ENCODE assay signal across 17 cellular contexts in the genomic region with DNA sequence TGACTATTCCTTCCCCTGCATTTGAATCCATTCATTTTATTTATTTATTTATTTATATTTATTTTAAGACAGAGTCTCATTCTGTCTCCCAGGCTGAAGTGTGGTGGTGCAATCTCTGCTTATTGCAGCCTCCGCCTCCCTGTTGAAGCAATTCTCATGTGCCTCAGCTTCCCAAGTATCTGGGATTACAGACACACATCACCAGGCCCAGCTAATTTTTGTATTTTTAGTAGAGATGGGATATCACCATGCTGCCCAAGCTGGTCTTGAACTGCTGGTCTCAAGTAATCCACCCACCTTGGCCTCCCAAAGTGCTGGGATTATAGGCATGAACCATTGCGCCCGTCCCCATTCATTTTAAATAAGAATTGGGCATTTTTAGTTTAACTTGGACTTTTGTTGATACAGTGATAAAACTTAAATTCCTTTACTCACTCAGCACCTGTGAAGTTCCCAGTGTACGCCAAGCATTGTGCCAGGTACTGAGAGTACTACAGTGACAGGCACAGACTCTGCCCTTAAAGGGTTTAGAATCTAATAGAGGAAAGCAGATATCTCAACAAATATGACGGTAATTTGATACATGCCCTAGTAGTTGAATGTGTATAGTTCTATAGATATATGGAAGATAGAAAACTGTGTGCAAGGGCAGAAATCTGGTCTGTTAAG.
A peak's percentile ranks its signal among the peaks of the same experiment; 100 is the strongest.
DNase-seq lines count a peak whose midpoint lies in the region; ATAC-seq and TF ChIP-seq lines count a peak whose summit lies in the region.
"Had no signal": no experiment of that assay in that cellular context is flagged by ENCODE, and none has a peak within 500 bp of the region (broad histone marks: within the 10 kb centered on the region; RNA-seq: fewer than 3 reads in every experiment).

No MANE protein-coding gene starts in this region.

- no peaks in the 10 kb centered on the region for H3K9me3 Mint-ChIP-seq in activated naive CD4-positive, alpha-beta T cell treated with anti-CD3 and anti-CD28 coated beads for 36 hours
- H3K9me3 Mint-ChIP-seq in activated B cell treated with CpG ODN at 0.5 μM for 24 hours (no peaks in the 10 kb centered on the region), mesothelial cell of epicardium (no peaks in the 10 kb centered on the region), osteocyte (ENCODE audit: unreplicated experiment) (no peaks in the 10 kb centered on the region)
- H3K9me3 Mint-ChIP-seq in effector memory CD8-positive, alpha-beta T cell = no peaks in the 10 kb centered on the region
- H3K9me3 Mint-ChIP-seq in stimulated activated memory B cell treated with anti-CD40 and anti-IgM and Interleukin-4, amounts not matched to agents 10 μg/mL and 1 μg/mL and 100 μg/mL, for 72 hours = no peaks in the 10 kb centered on the region
- H3K9me3 Mint-ChIP-seq: IgD-negative memory B cell had no signal

- no peak for TF ChIP-seq CTCF in activated B cell treated with CpG ODN at 0.5 μM for 24 hours (IDR thresholded peaks at IDR 0.05)
- no peak for TF ChIP-seq CTCF in mesothelial cell of epicardium (IDR thresholded peaks at IDR 0.05; ENCODE audit: unreplicated experiment)
- TF ChIP-seq CTCF in osteocyte (IDR thresholded peaks at IDR 0.05) = no peak

- peaks cover 69% of the 10 kb centered on the region for H3K36me3 Mint-ChIP-seq in activated naive CD4-positive, alpha-beta T cell treated with anti-CD3 and anti-CD28 coated beads for 36 hours (ENCODE audit: low read depth)
- H3K36me3 Mint-ChIP-seq in activated B cell treated with CpG ODN at 0.5 μM for 24 hours (ENCODE audit: low read depth) = peaks cover 79% of the 10 kb centered on the region
- H3K36me3 Mint-ChIP-seq in effector memory CD8-positive, alpha-beta T cell (ENCODE audit: insufficient read depth) = peaks cover 91% of the 10 kb centered on the region
- H3K36me3 Mint-ChIP-seq in stimulated activated memory B cell treated with anti-CD40 and anti-IgM and Interleukin-4, amounts not matched to agents 10 μg/mL and 1 μg/mL and 100 μg/mL, for 72 hours = peaks cover 67% of the 10 kb centered on the region
- no peaks in the 10 kb centered on the region for H3K36me3 Mint-ChIP-seq in mesothelial cell of epicardium
- H3K36me3 Mint-ChIP-seq in osteocyte (ENCODE audit: unreplicated experiment) = no peaks in the 10 kb centered on the region

- intact Hi-C loops in activated naive CD4-positive, alpha-beta T cell treated with anti-CD3 and anti-CD28 coated beads for 36 hours (cut with micrococcal nuclease) = no loop called here
- intact Hi-C loops in activated B cell treated with CpG ODN at 0.5 μM for 24 hours (cut with micrococcal nuclease) = no loop called here

- ATAC-seq in activated B cell treated with CpG ODN at 0.5 μM for 24 hours (ENCODE audit: low read depth) = no peak
- no peak for ATAC-seq in effector memory CD8-positive, alpha-beta T cell (replicated peaks)
- no peak for ATAC-seq in stimulated activated memory B cell treated with anti-CD40 and anti-IgM and Interleukin-4, amounts not matched to agents 10 μg/mL and 1 μg/mL and 100 μg/mL, for 72 hours

- POLR2A ChIA-PET in activated B cell treated with CpG ODN at 0.5 μM for 24 hours (lab: Charles Lee) = no interaction called here

- peaks cover 73% of the 10 kb centered on the region for H3K4me1 Mint-ChIP-seq in activated naive CD4-positive, alpha-beta T cell treated with anti-CD3 and anti-CD28 coated beads for 36 hours (ENCODE audit: low read depth)
- H3K4me1 Mint-ChIP-seq in activated B cell treated with CpG ODN at 0.5 μM for 24 hours (peaks cover 18% of the 10 kb centered on the region), mesothelial cell of epicardium (peaks cover 6% of the 10 kb centered on the region), osteocyte (ENCODE audit: unreplicated experiment) (peaks cover 7% of the 10 kb centered on the region)
- H3K4me1 Mint-ChIP-seq in effector memory CD8-positive, alpha-beta T cell (ENCODE audit: low read depth in 2 of 2) = peaks cover 28 to 63% of the 10 kb centered on the region in 2 donors
- peaks cover 26% of the 10 kb centered on the region for H3K4me1 Mint-ChIP-seq in stimulated activated memory B cell treated with anti-CD40 and anti-IgM and Interleukin-4, amounts not matched to agents 10 μg/mL and 1 μg/mL and 100 μg/mL, for 72 hours

- H3K4me3 Mint-ChIP-seq in activated naive CD4-positive, alpha-beta T cell treated with anti-CD3 and anti-CD28 coated beads for 36 hours = no peak overlapping the region
- H3K4me3 Mint-ChIP-seq in activated B cell treated with CpG ODN at 0.5 μM for 24 hours (no peak overlapping the region), mesothelial cell of epicardium (no peak overlapping the region), osteocyte (ENCODE audit: unreplicated experiment) (no peak overlapping the region)
- no peak overlapping the region for H3K4me3 Mint-ChIP-seq in effector memory CD8-positive, alpha-beta T cell
- H3K4me3 Mint-ChIP-seq in stimulated activated memory B cell treated with anti-CD40 and anti-IgM and Interleukin-4, amounts not matched to agents 10 μg/mL and 1 μg/mL and 100 μg/mL, for 72 hours = no peak overlapping the region
- H3K4me3 Mint-ChIP-seq: IgD-negative memory B cell had no signal

- H3K27me3 Mint-ChIP-seq in activated naive CD4-positive, alpha-beta T cell treated with anti-CD3 and anti-CD28 coated beads for 36 hours (ENCODE audit: low read depth) = no peaks in the 10 kb centered on the region
- H3K27me3 Mint-ChIP-seq in activated B cell treated with CpG ODN at 0.5 μM for 24 hours (no peaks in the 10 kb centered on the region), mesothelial cell of epicardium (ENCODE audit: low read depth) (no peaks in the 10 kb centered on the region), osteocyte (ENCODE audit: unreplicated experiment) (no peaks in the 10 kb centered on the region)
- H3K27me3 Mint-ChIP-seq in effector memory CD8-positive, alpha-beta T cell = no peaks in the 10 kb centered on the region
- no peaks in the 10 kb centered on the region for H3K27me3 Mint-ChIP-seq in stimulated activated memory B cell treated with anti-CD40 and anti-IgM and Interleukin-4, amounts not matched to agents 10 μg/mL and 1 μg/mL and 100 μg/mL, for 72 hours
- H3K27me3 Mint-ChIP-seq: IgD-negative memory B cell had no signal

- CTCF ChIA-PET in activated naive CD4-positive, alpha-beta T cell treated with anti-CD3 and anti-CD28 coated beads for 36 hours (lab: Charles Lee) = no interaction called here
- CTCF ChIA-PET in activated B cell treated with CpG ODN at 0.5 μM for 24 hours (lab: Charles Lee) = no interaction called here

- no peak for DNase-seq in activated naive CD4-positive, alpha-beta T cell treated with anti-CD3 and anti-CD28 coated beads for 36 hours
- DNase-seq in activated naive CD4-positive, alpha-beta T cell treated with anti-CD3 and anti-CD28 coated beads, Interleukin-2, amount 50 U/mL, for 16 hours = no peak
- no peak for DNase-seq in activated B cell treated with CpG ODN at 0.5 μM for 24 hours
- DNase-seq in effector memory CD8-positive, alpha-beta T cell = no peak
- no peak for DNase-seq in activated gamma-delta T cell treated with Interleukin-2 at 50 U/mL for 16 hours
- no peak for DNase-seq in mesothelial cell of epicardium (ENCODE audit: low spot score in 2 of 2, unreplicated experiment in 2 of 2)
- no peak for DNase-seq in osteocyte (ENCODE audit: extremely low spot score, unreplicated experiment)
- DNase-seq: activated CD4-positive, alpha-beta T cell treated with anti-CD3 and anti-CD28 coated beads for 1 hour; activated effector memory CD4-positive, alpha-beta T cell treated with anti-CD3 and anti-CD28 coated beads, Interleukin-2, amount 50 U/mL, for 16 hours; mammary epithelial cell; NCI-H1105; NCI-H1930; NCI-H526 treated with DMSO at 0.1 percent for 48 hours; Peyer's patch; stimulated activated naive CD4-positive, alpha-beta T cell had no signal

- H3K27ac Mint-ChIP-seq in activated naive CD4-positive, alpha-beta T cell treated with anti-CD3 and anti-CD28 coated beads for 36 hours = peak overlapping the region; percentile 46
- peak overlapping the region; percentile 50 for H3K27ac Mint-ChIP-seq in activated B cell treated with CpG ODN at 0.5 μM for 24 hours
- peak overlapping the region; percentile 72 to 78 for H3K27ac Mint-ChIP-seq in effector memory CD8-positive, alpha-beta T cell
- H3K27ac Mint-ChIP-seq in stimulated activated memory B cell treated with anti-CD40 and anti-IgM and Interleukin-4, amounts not matched to agents 10 μg/mL and 1 μg/mL and 100 μg/mL, for 72 hours = peak overlapping the region; percentile 49
- no peak overlapping the region for H3K27ac Mint-ChIP-seq in mesothelial cell of epicardium
- H3K27ac Mint-ChIP-seq in osteocyte (ENCODE audit: unreplicated experiment) = no peak overlapping the region

Comparison
In these comparisons a context has a peak if more than half of its experiments do, and no peak if none do; other contexts are left out.
1. H3K27ac Mint-ChIP-seq: peak in activated naive CD4-positive, alpha-beta T cell treated with anti-CD3 and anti-CD28 coated beads for 36 hours (single experiment), activated B cell treated with CpG ODN at 0.5 μM for 24 hours (single experiment), effector memory CD8-positive, alpha-beta T cell (2 of 2) and stimulated activated memory B cell treated with anti-CD40 and anti-IgM and Interleukin-4, amounts not matched to agents 10 μg/mL and 1 μg/mL and 100 μg/mL, for 72 hours (single experiment); none in mesothelial cell of epicardium (single experiment) and osteocyte (single experiment).